ENCODE assay signal across 8 cellular contexts in genomic region chr9:107137495-107138202, GRCh38.
A peak's percentile ranks its signal among the peaks of the same experiment; 100 is the strongest.
DNase-seq lines count a peak whose midpoint lies in the region; ATAC-seq and TF ChIP-seq lines count a peak whose summit lies in the region.

No MANE protein-coding gene starts in this region.

- DNase-seq in left ventricle myocardium inferior (no peak), cardiac septum (ENCODE audit: low spot score) (no peak), HPDE6-E6E7 (ENCODE audit: extremely low spot score) (peak; percentile 23), ascending aorta (ENCODE audit: low spot score in 2 of 2) (no peak), left lung (no peak), NCI-H510A (lab: John Stamatoyannopoulos, UW) (no peak)

- no peaks in the 10 kb centered on the region for H3K27me3 ChIP-seq in left ventricle myocardium inferior (ENCODE audit: low read depth)
- no peaks in the 10 kb centered on the region for H3K27me3 ChIP-seq in ascending aorta
- H3K27me3 ChIP-seq in left lung: no peaks in the 10 kb centered on the region

- H3K36me3 ChIP-seq in left ventricle myocardium inferior (no peaks in the 10 kb centered on the region), ascending aorta (no peaks in the 10 kb centered on the region), left lung (no peaks in the 10 kb centered on the region)

- peak; percentile 80 for ATAC-seq in left lung
- ATAC-seq in HG02571 (IDR thresholded peaks at IDR 0.05; ENCODE audit: unreplicated experiment): no peak
- ATAC-seq in GM18867 (IDR thresholded peaks at IDR 0.05; ENCODE audit: unreplicated experiment): no peak

- peaks cover 7% of the 10 kb centered on the region for H3K4me1 ChIP-seq in left ventricle myocardium inferior
- H3K4me1 ChIP-seq in ascending aorta: peaks cover 5 to 13% of the 10 kb centered on the region in 2 donors
- no peaks in the 10 kb centered on the region for H3K4me1 ChIP-seq in left lung

- H3K4me3 ChIP-seq in left ventricle myocardium inferior: no peak overlapping the region
- H3K4me3 ChIP-seq in ascending aorta: no peak overlapping the region
- H3K4me3 ChIP-seq in left lung: no peak overlapping the region

- intact Hi-C loops in left ventricle myocardium inferior (cut with micrococcal nuclease): no loop called here
- intact Hi-C loops in cardiac septum (cut with DNase I): no loop called here
- intact Hi-C loops in ascending aorta (cut with DNase I): no loop called here
- intact Hi-C loops in left lung (cut with DNase I): no loop called here

- H3K27ac ChIP-seq in left ventricle myocardium inferior (replicated peaks) (no peak overlapping the region), ascending aorta (no peak overlapping the region), left lung (no peak overlapping the region)

- H3K9me3 ChIP-seq in left ventricle myocardium inferior (replicated peaks) (no peaks in the 10 kb centered on the region), ascending aorta (no peaks in the 10 kb centered on the region), left lung (no peaks in the 10 kb centered on the region)

- TF ChIP-seq CTCF in left ventricle myocardium inferior (IDR thresholded peaks at IDR 0.05; ENCODE audit: borderline replicate concordance) (peak; percentile 71), ascending aorta (IDR thresholded peaks at IDR 0.05) (peak in 2 of 3 experiments; percentile 44 to 65), left lung (IDR thresholded peaks at IDR 0.05) (peak; percentile 66 to 76)
